Comparison of ENCODE assay signal across 8 cellular contexts in the genomic region with DNA sequence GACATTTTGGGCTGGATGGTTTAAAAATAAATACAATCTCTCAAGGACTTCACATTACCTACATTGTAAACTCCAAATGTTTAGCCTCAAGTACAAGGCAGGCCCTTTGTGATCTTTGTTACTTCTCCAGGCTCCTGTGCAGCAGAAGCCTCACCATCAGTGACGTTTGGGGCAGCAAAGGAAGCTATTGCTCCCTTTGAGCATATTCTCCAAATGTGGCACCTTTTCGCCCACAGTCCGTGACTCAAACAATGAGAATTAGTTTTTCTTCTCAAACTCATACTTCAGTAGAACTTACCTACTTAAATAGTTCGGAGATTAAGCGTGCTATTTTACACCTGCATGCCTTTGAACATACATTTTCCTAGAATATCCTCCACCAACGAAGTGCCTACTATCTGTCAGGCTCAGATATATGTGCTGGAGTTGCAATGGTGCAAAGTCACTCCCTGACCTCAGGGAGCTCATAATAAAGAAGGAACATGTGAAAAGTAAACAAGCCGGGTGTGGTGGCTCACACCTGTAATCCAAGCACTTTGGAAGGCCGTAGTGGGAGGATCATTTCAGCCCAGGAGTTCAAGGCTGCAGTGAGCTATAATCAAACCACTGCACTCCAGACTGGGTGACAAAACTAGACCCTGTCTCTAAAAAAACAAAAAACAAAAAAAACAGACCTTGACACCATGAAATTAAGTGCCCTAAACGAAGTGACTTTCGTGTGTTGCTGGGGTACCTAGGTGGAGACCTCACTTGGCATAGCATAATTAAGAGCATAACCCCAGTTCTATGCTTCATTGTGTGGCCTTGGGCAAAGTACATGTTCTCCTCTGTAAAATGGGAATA. TPM values are rescaled to one million over a fixed set of nuclear protein-coding genes. Genes with fewer than 3 reads are reported as not detected.
A peak's percentile ranks its signal among the peaks of the same experiment; 100 is the strongest.
DNase-seq lines count a peak whose midpoint lies in the region; ATAC-seq and TF ChIP-seq lines count a peak whose summit lies in the region.
"Had no signal": no experiment of that assay in that cellular context is flagged by ENCODE, and none has a peak within 500 bp of the region (broad histone marks: within the 10 kb centered on the region; RNA-seq: fewer than 3 reads in every experiment).

No MANE protein-coding gene starts in this region.

- H3K4me3 Mint-ChIP-seq in activated CD8-positive, alpha-beta T cell treated with anti-CD3 and anti-CD28 coated beads for 36 hours = peak overlapping the region; percentile 99
- H3K4me3 Mint-ChIP-seq in stimulated activated naive B cell treated with anti-CD40 and anti-IgM and Interleukin-4, amounts not matched to agents 10 μg/mL and 1 μg/mL and 100 μg/mL, for 72 hours = peak overlapping the region; percentile 96 to 97

- POLR2A ChIA-PET in activated CD8-positive, alpha-beta T cell treated with anti-CD3 and anti-CD28 coated beads for 36 hours (lab: Charles Lee) = interaction anchor here (0.6 to 2.7 kb wide), 7 partner anchors 8 to 61 kb away, joined by 3 to 9 read pairs (median 4); a partner anchor contains a TSS

- no peaks in the 10 kb centered on the region for H3K9me3 Mint-ChIP-seq in activated CD8-positive, alpha-beta T cell treated with anti-CD3 and anti-CD28 coated beads for 36 hours
- H3K9me3 Mint-ChIP-seq in stimulated activated naive B cell treated with anti-CD40 and anti-IgM and Interleukin-4, amounts not matched to agents 10 μg/mL and 1 μg/mL and 100 μg/mL, for 72 hours = no peaks in the 10 kb centered on the region

- TF ChIP-seq CTCF in HL-60 (IDR thresholded peaks at IDR 0.05; ENCODE audit: insufficient read depth, low read length) = no peak
- TF ChIP-seq CTCF in activated CD8-positive, alpha-beta T cell treated with anti-CD3 and anti-CD28 coated beads for 36 hours (IDR thresholded peaks at IDR 0.05) = no peak

- H3K4me1 ChIP-seq in iPS-18a (ENCODE audit: control insufficient read depth, low read depth, low read length) = peaks cover 10% of the 10 kb centered on the region

- no peaks in the 10 kb centered on the region for H3K27me3 Mint-ChIP-seq in activated CD8-positive, alpha-beta T cell treated with anti-CD3 and anti-CD28 coated beads for 36 hours
- no peaks in the 10 kb centered on the region for H3K27me3 Mint-ChIP-seq in stimulated activated naive B cell treated with anti-CD40 and anti-IgM and Interleukin-4, amounts not matched to agents 10 μg/mL and 1 μg/mL and 100 μg/mL, for 72 hours

- H3K9ac ChIP-seq in iPS-18a (ENCODE audit: low read length) = peak overlapping the region; percentile 70

- peak overlapping the region; percentile 96 for H3K27ac Mint-ChIP-seq in activated CD8-positive, alpha-beta T cell treated with anti-CD3 and anti-CD28 coated beads for 36 hours
- no peak overlapping the region for H3K27ac Mint-ChIP-seq in stimulated activated naive B cell treated with anti-CD40 and anti-IgM and Interleukin-4, amounts not matched to agents 10 μg/mL and 1 μg/mL and 100 μg/mL, for 72 hours

- H3K27me3 ChIP-seq in HL-60 (ENCODE audit: insufficient read depth, poor library complexity, severe bottlenecking) (no peaks in the 10 kb centered on the region), iPS-18a (ENCODE audit: control insufficient read depth, insufficient read depth, low read length) (no peaks in the 10 kb centered on the region)

- peak overlapping the region; percentile 86 for H3K4me3 ChIP-seq in HL-60 (replicated peaks; ENCODE audit: insufficient read depth, low read length)
- peak overlapping the region; percentile 78 for H3K4me3 ChIP-seq in iPS-18a (ENCODE audit: low read length)

- peaks cover 37% of the 10 kb centered on the region for H3K36me3 Mint-ChIP-seq in activated CD8-positive, alpha-beta T cell treated with anti-CD3 and anti-CD28 coated beads for 36 hours (ENCODE audit: low read depth)
- H3K36me3 Mint-ChIP-seq in stimulated activated naive B cell treated with anti-CD40 and anti-IgM and Interleukin-4, amounts not matched to agents 10 μg/mL and 1 μg/mL and 100 μg/mL, for 72 hours = peaks cover 21 to 32% of the 10 kb centered on the region in 2 donors

- peaks cover 17% of the 10 kb centered on the region for H3K36me3 ChIP-seq in iPS-18a (ENCODE audit: control insufficient read depth, low read depth, low read length)

- H3K27ac ChIP-seq in HL-60 (replicated peaks) (no peak overlapping the region; the same call in 1 of the 2 replicates), iPS-18a (ENCODE audit: low read length) (peak overlapping the region; percentile 62)

- CTCF ChIA-PET in activated CD8-positive, alpha-beta T cell treated with anti-CD3 and anti-CD28 coated beads for 36 hours (lab: Charles Lee) = interaction anchor here (0.9 to 5.0 kb wide), 7 partner anchors 9 to 118 kb away, joined by 3 to 44 read pairs (median 3); no protein-coding TSS in a partner anchor

- no peak for DNase-seq in HL-60 (ENCODE audit: low read depth in 1 of 2, low spot score in 1 of 2)
- no peak for DNase-seq in activated CD8-positive, alpha-beta T cell treated with anti-CD3 and anti-CD28 coated beads for 36 hours
- no peak for DNase-seq in stimulated activated naive B cell treated with anti-CD40 and anti-IgM and Interleukin-4, amounts not matched to agents 10 μg/mL and 1 μg/mL and 100 μg/mL, for 72 hours
- no peak for DNase-seq in NCI-H2196 (lab: John Stamatoyannopoulos, UW; ENCODE audit: unreplicated experiment)
- DNase-seq in activated CD4-positive, CD25-positive, alpha-beta regulatory T cell treated with anti-CD3 and anti-CD28 coated beads, Interleukin-2, amount 50 U/mL, for 72 hours = no peak
- DNase-seq: activated effector memory CD4-positive, alpha-beta T cell treated with Interleukin-2 at 50 U/mL for 16 hours had no signal

- ATAC-seq in activated CD8-positive, alpha-beta T cell treated with anti-CD3 and anti-CD28 coated beads for 36 hours = no peak
- ATAC-seq in stimulated activated naive B cell treated with anti-CD40 and anti-IgM and Interleukin-4, amounts not matched to agents 10 μg/mL and 1 μg/mL and 100 μg/mL, for 72 hours (replicated peaks) = no peak
- ATAC-seq in HG02970 (IDR thresholded peaks at IDR 0.05; ENCODE audit: low FRiP score, unreplicated experiment) = no peak

- intact Hi-C loops in activated CD8-positive, alpha-beta T cell treated with anti-CD3 and anti-CD28 coated beads for 36 hours (cut with micrococcal nuclease) = no loop called here

- peaks cover 36% of the 10 kb centered on the region for H3K4me1 Mint-ChIP-seq in activated CD8-positive, alpha-beta T cell treated with anti-CD3 and anti-CD28 coated beads for 36 hours (ENCODE audit: low read depth)
- peaks cover 32 to 54% of the 10 kb centered on the region in 2 donors for H3K4me1 Mint-ChIP-seq in stimulated activated naive B cell treated with anti-CD40 and anti-IgM and Interleukin-4, amounts not matched to agents 10 μg/mL and 1 μg/mL and 100 μg/mL, for 72 hours

- H3K9me3 ChIP-seq in iPS-18a (ENCODE audit: control insufficient read depth, low read depth, low read length) = no peaks in the 10 kb centered on the region

RNA-seq across cellular contexts. Expression of a gene that starts 1.2 kb away (rescaled TPM):
- total RNA-seq in activated CD8-positive, alpha-beta T cell treated with anti-CD3 and anti-CD28 coated beads for 36 hours = 10 to 100 TPM; 48.1 to 56.2 TPM

RNA-seq across cellular contexts. Expression of a gene that starts 4.0 kb away (rescaled TPM):
- total RNA-seq in activated CD8-positive, alpha-beta T cell treated with anti-CD3 and anti-CD28 coated beads for 36 hours = 10 to 100 TPM; 23.7 to 27.3 TPM

RNA-seq across cellular contexts. Expression of a gene that starts 18.0 kb away (rescaled TPM):
- total RNA-seq in activated CD8-positive, alpha-beta T cell treated with anti-CD3 and anti-CD28 coated beads for 36 hours = not detected

RNA-seq across cellular contexts. Expression of a gene that starts 20.2 kb away (rescaled TPM):
- 1 to 10 TPM; 8.2 to 8.9 TPM for total RNA-seq in activated CD8-positive, alpha-beta T cell treated with anti-CD3 and anti-CD28 coated beads for 36 hours

RNA-seq across cellular contexts. Expression of a gene that starts 41.2 kb away (rescaled TPM):
- not detected for total RNA-seq in activated CD8-positive, alpha-beta T cell treated with anti-CD3 and anti-CD28 coated beads for 36 hours
